19 cellular contexts compared by ENCODE assay signal in the genomic region with DNA sequence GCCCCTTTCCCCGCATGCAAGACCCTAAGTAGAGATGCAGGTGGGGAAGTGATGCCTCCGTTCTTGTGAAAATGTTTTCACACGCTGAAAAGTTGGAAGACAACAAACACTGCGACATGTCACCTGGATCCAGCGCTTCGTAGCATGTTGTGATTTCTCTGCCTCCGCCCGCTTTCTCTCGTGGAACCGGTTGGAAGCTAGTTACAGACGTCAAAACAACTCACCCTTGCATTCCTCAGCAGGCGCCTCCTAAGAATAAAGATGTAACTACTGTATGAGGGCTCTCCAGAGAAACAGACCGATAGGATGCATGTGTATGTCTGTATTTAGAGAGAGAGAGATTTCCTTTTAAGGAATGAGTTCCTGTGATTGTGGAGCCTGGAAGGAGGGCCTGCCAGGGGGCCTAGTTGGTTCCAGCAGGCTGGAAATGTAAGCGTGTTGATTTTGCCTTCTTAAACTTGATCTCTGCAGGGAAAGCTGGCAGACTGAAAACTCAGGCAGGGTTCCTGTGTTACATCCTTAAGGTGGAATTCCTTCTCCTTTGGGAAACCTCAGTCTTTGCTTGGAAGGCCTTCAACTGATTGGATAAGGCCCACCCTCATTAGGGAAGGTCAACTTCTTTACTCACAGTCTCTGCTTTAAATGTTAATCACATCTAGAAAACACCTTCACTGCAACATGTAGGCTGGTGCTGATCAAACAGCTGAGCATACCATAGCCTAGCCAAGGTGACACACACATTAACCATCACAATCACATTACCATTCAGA.
DNase-seq lines count a peak whose midpoint lies in the region; ATAC-seq and TF ChIP-seq lines count a peak whose summit lies in the region.
"Had no signal": no experiment of that assay in that cellular context is flagged by ENCODE, and none has a peak within 500 bp of the region (broad histone marks: within the 10 kb centered on the region; RNA-seq: fewer than 3 reads in every experiment).

No MANE protein-coding gene starts in this region.

- H3K4me1 ChIP-seq in upper lobe of right lung: no peaks in the 10 kb centered on the region
- H3K4me1 ChIP-seq: stomach had no signal

- H3K9me3 ChIP-seq in neural cell (ENCODE audit: low read length): no peaks in the 10 kb centered on the region
- H3K9me3 ChIP-seq in upper lobe of right lung: no peaks in the 10 kb centered on the region
- H3K9me3 ChIP-seq: heart left ventricle, stomach had no signal

- ATAC-seq in activated T-cell treated with anti-CD3 and anti-CD28 coated beads, Interleukin-2, amount 50 U/mL, for 72 hours (replicated peaks in 1 of 2): no peak
- ATAC-seq in upper lobe of right lung (peak; percentile 3), HG03025 (IDR thresholded peaks at IDR 0.05; ENCODE audit: low FRiP score, unreplicated experiment) (no peak), GM21723 (IDR thresholded peaks at IDR 0.05; ENCODE audit: unreplicated experiment) (no peak)
- ATAC-seq: T-helper 17 cell had no signal

- H3K79me2 ChIP-seq in neural cell (replicated peaks; ENCODE audit: insufficient read depth, low read length): no peaks in the 10 kb centered on the region

- H3K4me3 Mint-ChIP-seq in activated T-cell treated with anti-CD3 and anti-CD28 coated beads, Interleukin-2, amount 50 U/mL, for 72 hours: peak overlapping the region; percentile 51 to 59
- H3K4me3 Mint-ChIP-seq: activated CD4-positive, alpha-beta T cell treated with anti-CD3 and anti-CD28 coated beads, Interleukin-2, amount 10 ng/mL, durations not matched to agents 7 days and 5 days; natural killer cell; T-helper 17 cell had no signal

- intact Hi-C loops in upper lobe of right lung (cut with DNase I): no loop called here

- no peak for TF ChIP-seq RAD21 in neural cell (conservative IDR thresholded peaks at IDR 0.05)

- H3K9me2 ChIP-seq in neural cell (ENCODE audit: insufficient read depth, low read length): no peaks in the 10 kb centered on the region

- no peaks in the 10 kb centered on the region for H3F3A ChIP-seq in neural cell (ENCODE audit: insufficient read depth, low read length, poor library complexity, severe bottlenecking)

- peak overlapping the region; percentile 55 for H3K4me3 ChIP-seq in coronary artery
- peak overlapping the region; percentile 16 for H3K4me3 ChIP-seq in neural cell (ENCODE audit: low read length)
- H3K4me3 ChIP-seq in upper lobe of right lung: no peak overlapping the region
- H3K4me3 ChIP-seq: cardiac muscle cell had no signal

- peaks cover 62% of the 10 kb centered on the region for H3K27me3 Mint-ChIP-seq in activated T-cell treated with anti-CD3 and anti-CD28 coated beads, Interleukin-2, amount 50 U/mL, for 72 hours (ENCODE audit: low read depth)

- peak; percentile 62 for TF ChIP-seq EP300 in neural cell (conservative IDR thresholded peaks at IDR 0.05; ENCODE audit: poor library complexity, severe bottlenecking)

- no peak for DNase-seq in activated T-cell treated with anti-CD3 and anti-CD28 coated beads, Interleukin-2, amount 50 U/mL, for 72 hours
- DNase-seq in activated T-cell treated with anti-CD3 and anti-CD28 coated beads, Interleukin-2, amount 50 U/mL, for 48 hours: no peak
- DNase-seq in coronary artery (ENCODE audit: low spot score): no peak
- no peak for DNase-seq in upper lobe of right lung
- no peak for DNase-seq in middle frontal gyrus (ENCODE audit: extremely low spot score, low spot score)
- DNase-seq: activated CD4-positive, alpha-beta T cell treated with anti-CD3 and anti-CD28 coated beads, Interleukin-2, amount 10 ng/mL, durations not matched to agents 7 days and 5 days; activated gamma-delta T cell; HCEC 1CT; heart left ventricle; Karpas-422; left cardiac atrium; natural killer cell; NCI-H748 treated with DMSO at 0.1 percent for 48 hours; stomach; T-helper 17 cell had no signal

- peaks cover 46% of the 10 kb centered on the region for H3K4me1 Mint-ChIP-seq in activated T-cell treated with anti-CD3 and anti-CD28 coated beads, Interleukin-2, amount 50 U/mL, for 72 hours (ENCODE audit: low read depth)

- H2AFZ ChIP-seq in neural cell (ENCODE audit: low read depth, low read length): no peak overlapping the region

- no peaks in the 10 kb centered on the region for H3K36me3 ChIP-seq in neural cell (ENCODE audit: insufficient read depth, low read length)
- H3K36me3 ChIP-seq in upper lobe of right lung: no peaks in the 10 kb centered on the region
- H3K36me3 ChIP-seq: cardiac muscle cell, heart left ventricle, stomach had no signal

- peak overlapping the region; percentile 62 for H3K27ac Mint-ChIP-seq in activated T-cell treated with anti-CD3 and anti-CD28 coated beads, Interleukin-2, amount 50 U/mL, for 72 hours
- H3K27ac Mint-ChIP-seq: activated CD4-positive, alpha-beta T cell treated with anti-CD3 and anti-CD28 coated beads, Interleukin-2, amount 10 ng/mL, durations not matched to agents 7 days and 5 days; T-helper 17 cell had no signal

- H3K27me3 ChIP-seq in neural cell (ENCODE audit: insufficient read depth, low read depth, low read length): no peaks in the 10 kb centered on the region
- peaks cover 17% of the 10 kb centered on the region for H3K27me3 ChIP-seq in upper lobe of right lung
- H3K27me3 ChIP-seq: cardiac muscle cell had no signal

- no peak overlapping the region for H3K4me2 ChIP-seq in neural cell (ENCODE audit: low read length)

- H3K36me3 Mint-ChIP-seq in activated T-cell treated with anti-CD3 and anti-CD28 coated beads, Interleukin-2, amount 50 U/mL, for 72 hours (ENCODE audit: insufficient read depth in 2 of 2): peaks cover 6 to 8% of the 10 kb centered on the region in 2 donors
- H3K36me3 Mint-ChIP-seq: natural killer cell had no signal

- peak overlapping the region; percentile 7 for H3K9ac ChIP-seq in neural cell (ENCODE audit: low read length)

- no peak for TF ChIP-seq CTCF in coronary artery (IDR thresholded peaks at IDR 0.05)
- TF ChIP-seq CTCF in neural cell (IDR thresholded peaks at IDR 0.05; ENCODE audit: poor library complexity, severe bottlenecking): no peak
- no peak for TF ChIP-seq CTCF in upper lobe of right lung (IDR thresholded peaks at IDR 0.05)

- H3K27ac ChIP-seq in coronary artery: peak overlapping the region in 1 of 2 donors; percentile 40
- peak overlapping the region; percentile 56 for H3K27ac ChIP-seq in neural cell (ENCODE audit: low read length)
- no peak overlapping the region for H3K27ac ChIP-seq in upper lobe of right lung
- H3K27ac ChIP-seq: cardiac muscle cell, stomach had no signal

- no peaks in the 10 kb centered on the region for H4K20me1 ChIP-seq in neural cell (ENCODE audit: insufficient read depth)

- peaks cover 2 to 5% of the 10 kb centered on the region in 2 donors for H3K9me3 Mint-ChIP-seq in activated T-cell treated with anti-CD3 and anti-CD28 coated beads, Interleukin-2, amount 50 U/mL, for 72 hours
- H3K9me3 Mint-ChIP-seq: natural killer cell had no signal

TF ChIP-seq in neural cell, 6 proteins besides CTCF, POLR2A, EP300 and RAD21:
- TF ChIP-seq EZH2 (IDR thresholded peaks at IDR 0.05; ENCODE audit: borderline replicate concordance, insufficient read depth, low read length, poor library complexity, severe bottlenecking) (no peak), POLR2AphosphoS5 (IDR thresholded peaks at IDR 0.05) (peak; percentile 83), REST (IDR thresholded peaks at IDR 0.05; ENCODE audit: borderline replicate concordance) (peak; percentile 49)
TF ChIP-seq in neural cell: peak in this region for 2.
